1 cellular context compared by ENCODE assay signal in the genomic region with DNA sequence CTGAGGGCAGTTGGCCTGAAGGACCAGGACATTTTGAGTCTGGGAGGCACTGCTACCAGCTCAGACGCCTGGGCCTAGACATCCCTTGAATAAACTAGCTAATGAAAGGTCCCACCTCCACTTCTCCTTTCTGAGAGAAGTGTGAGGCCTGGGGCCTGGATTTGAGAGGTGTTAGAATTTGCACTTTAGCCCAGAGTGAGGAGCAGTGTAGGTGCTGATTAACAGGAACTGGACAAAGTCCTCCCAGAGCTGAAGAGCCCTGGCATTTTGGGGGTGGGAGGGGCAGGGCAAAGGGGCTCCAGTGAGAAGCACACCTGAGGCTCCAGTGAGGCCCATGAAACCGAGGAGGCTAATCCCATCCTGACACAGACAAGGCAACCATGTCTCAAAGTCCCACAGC.
TF ChIP-seq lines count a peak whose summit lies in the region.

No MANE protein-coding gene starts in this region.

TF ChIP-seq in HepG2, 621 proteins besides CTCF, POLR2A, EP300 and RAD21:
- TF ChIP-seq ZSCAN9 (CRISPR knock-in tag; IDR thresholded peaks at IDR 0.05; ENCODE audit: borderline replicate concordance): no peak
- peak; percentile 92 for TF ChIP-seq TBX2 (CRISPR knock-in tag; IDR thresholded peaks at IDR 0.05; ENCODE audit: borderline replicate concordance)
- TF ChIP-seq HNF4G (IDR thresholded peaks at IDR 0.05; ENCODE audit: borderline replicate concordance, low read depth, low read length): 0 out of 2 replicates have a peak, but pooled peaks have one; percentile 23
- no peak for TF ChIP-seq HNF4G (CRISPR knock-in tag; IDR thresholded peaks at IDR 0.05; ENCODE audit: borderline replicate concordance, low read depth)
- TF ChIP-seq, protein P1, sequence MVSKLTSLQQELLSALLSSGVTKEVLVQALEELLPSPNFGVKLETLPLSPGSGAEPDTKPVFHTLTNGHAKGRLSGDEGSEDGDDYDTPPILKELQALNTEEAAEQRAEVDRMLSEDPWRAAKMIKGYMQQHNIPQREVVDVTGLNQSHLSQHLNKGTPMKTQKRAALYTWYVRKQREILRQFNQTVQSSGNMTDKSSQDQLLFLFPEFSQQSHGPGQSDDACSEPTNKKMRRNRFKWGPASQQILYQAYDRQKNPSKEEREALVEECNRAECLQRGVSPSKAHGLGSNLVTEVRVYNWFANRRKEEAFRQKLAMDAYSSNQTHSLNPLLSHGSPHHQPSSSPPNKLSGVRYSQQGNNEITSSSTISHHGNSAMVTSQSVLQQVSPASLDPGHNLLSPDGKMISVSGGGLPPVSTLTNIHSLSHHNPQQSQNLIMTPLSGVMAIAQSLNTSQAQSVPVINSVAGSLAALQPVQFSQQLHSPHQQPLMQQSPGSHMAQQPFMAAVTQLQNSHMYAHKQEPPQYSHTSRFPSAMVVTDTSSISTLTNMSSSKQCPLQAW (CRISPR knock-in tag; IDR thresholded peaks at IDR 0.05): 0 out of 2 replicates have a peak, but pooled peaks have one; percentile 28
- TF ChIP-seq ZFX (CRISPR knock-in tag; IDR thresholded peaks at IDR 0.05; ENCODE audit: low read depth): peak; percentile 35; the same call in 1 of the 2 replicates
- TF ChIP-seq ZNF234 (CRISPR knock-in tag; conservative IDR thresholded peaks at IDR 0.05): no peak
- TF ChIP-seq, protein P2, sequence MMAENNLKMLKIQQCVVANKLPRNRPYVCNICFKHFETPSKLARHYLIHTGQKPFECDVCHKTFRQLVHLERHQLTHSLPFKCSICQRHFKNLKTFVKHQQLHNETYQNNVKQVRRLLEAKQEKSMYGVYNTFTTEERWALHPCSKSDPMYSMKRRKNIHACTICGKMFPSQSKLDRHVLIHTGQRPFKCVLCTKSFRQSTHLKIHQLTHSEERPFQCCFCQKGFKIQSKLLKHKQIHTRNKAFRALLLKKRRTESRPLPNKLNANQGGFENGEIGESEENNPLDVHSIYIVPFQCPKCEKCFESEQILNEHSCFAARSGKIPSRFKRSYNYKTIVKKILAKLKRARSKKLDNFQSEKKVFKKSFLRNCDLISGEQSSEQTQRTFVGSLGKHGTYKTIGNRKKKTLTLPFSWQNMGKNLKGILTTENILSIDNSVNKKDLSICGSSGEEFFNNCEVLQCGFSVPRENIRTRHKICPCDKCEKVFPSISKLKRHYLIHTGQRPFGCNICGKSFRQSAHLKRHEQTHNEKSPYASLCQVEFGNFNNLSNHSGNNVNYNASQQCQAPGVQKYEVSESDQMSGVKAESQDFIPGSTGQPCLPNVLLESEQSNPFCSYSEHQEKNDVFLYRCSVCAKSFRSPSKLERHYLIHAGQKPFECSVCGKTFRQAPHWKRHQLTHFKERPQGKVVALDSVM (CRISPR knock-in tag; IDR thresholded peaks at IDR 0.05): peak; percentile 17; the same call in 1 of the 2 replicates
- TF ChIP-seq LCORL (IDR thresholded peaks at IDR 0.05): no peak
- TF ChIP-seq LCORL (CRISPR knock-in tag; IDR thresholded peaks at IDR 0.05): peak; percentile 66; the same call in 1 of the 2 replicates
- TF ChIP-seq DNMT1 (CRISPR knock-in tag; IDR thresholded peaks at IDR 0.05): no peak
- TF ChIP-seq, protein P3, sequence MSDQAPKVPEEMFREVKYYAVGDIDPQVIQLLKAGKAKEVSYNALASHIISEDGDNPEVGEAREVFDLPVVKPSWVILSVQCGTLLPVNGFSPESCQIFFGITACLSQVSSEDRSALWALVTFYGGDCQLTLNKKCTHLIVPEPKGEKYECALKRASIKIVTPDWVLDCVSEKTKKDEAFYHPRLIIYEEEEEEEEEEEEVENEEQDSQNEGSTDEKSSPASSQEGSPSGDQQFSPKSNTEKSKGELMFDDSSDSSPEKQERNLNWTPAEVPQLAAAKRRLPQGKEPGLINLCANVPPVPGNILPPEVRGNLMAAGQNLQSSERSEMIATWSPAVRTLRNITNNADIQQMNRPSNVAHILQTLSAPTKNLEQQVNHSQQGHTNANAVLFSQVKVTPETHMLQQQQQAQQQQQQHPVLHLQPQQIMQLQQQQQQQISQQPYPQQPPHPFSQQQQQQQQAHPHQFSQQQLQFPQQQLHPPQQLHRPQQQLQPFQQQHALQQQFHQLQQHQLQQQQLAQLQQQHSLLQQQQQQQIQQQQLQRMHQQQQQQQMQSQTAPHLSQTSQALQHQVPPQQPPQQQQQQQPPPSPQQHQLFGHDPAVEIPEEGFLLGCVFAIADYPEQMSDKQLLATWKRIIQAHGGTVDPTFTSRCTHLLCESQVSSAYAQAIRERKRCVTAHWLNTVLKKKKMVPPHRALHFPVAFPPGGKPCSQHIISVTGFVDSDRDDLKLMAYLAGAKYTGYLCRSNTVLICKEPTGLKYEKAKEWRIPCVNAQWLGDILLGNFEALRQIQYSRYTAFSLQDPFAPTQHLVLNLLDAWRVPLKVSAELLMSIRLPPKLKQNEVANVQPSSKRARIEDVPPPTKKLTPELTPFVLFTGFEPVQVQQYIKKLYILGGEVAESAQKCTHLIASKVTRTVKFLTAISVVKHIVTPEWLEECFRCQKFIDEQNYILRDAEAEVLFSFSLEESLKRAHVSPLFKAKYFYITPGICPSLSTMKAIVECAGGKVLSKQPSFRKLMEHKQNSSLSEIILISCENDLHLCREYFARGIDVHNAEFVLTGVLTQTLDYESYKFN (CRISPR knock-in tag; conservative IDR thresholded peaks at IDR 0.05): peak; percentile 60
- peak; percentile 47; the same call in 1 of the 2 replicates for TF ChIP-seq TBX3 (IDR thresholded peaks at IDR 0.05; ENCODE audit: borderline replicate concordance)
- TF ChIP-seq, protein P4, sequence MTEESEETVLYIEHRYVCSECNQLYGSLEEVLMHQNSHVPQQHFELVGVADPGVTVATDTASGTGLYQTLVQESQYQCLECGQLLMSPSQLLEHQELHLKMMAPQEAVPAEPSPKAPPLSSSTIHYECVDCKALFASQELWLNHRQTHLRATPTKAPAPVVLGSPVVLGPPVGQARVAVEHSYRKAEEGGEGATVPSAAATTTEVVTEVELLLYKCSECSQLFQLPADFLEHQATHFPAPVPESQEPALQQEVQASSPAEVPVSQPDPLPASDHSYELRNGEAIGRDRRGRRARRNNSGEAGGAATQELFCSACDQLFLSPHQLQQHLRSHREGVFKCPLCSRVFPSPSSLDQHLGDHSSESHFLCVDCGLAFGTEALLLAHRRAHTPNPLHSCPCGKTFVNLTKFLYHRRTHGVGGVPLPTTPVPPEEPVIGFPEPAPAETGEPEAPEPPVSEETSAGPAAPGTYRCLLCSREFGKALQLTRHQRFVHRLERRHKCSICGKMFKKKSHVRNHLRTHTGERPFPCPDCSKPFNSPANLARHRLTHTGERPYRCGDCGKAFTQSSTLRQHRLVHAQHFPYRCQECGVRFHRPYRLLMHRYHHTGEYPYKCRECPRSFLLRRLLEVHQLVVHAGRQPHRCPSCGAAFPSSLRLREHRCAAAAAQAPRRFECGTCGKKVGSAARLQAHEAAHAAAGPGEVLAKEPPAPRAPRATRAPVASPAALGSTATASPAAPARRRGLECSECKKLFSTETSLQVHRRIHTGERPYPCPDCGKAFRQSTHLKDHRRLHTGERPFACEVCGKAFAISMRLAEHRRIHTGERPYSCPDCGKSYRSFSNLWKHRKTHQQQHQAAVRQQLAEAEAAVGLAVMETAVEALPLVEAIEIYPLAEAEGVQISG (CRISPR knock-in tag; IDR thresholded peaks at IDR 0.05): no peak
- peak; percentile 42; the same call in 1 of the 2 replicates for TF ChIP-seq HNF4A (CRISPR knock-in tag; IDR thresholded peaks at IDR 0.05)
- TF ChIP-seq, protein P5, sequence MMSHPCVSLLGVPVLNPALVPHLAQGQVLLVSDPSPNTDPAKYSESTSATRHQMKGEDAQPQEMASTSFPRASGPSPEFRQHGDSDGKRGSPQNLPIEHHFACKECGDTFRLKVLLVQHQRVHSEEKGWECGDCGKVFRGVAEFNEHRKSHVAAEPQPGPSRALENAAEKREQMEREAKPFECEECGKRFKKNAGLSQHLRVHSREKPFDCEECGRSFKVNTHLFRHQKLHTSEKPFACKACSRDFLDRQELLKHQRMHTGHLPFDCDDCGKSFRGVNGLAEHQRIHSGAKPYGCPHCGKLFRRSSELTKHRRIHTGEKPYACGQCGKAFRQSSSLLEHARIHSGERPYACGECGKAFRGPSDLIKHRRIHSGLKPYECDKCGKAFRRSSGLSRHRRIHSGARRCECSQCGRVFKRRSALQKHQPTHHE (CRISPR knock-in tag; IDR thresholded peaks at IDR 0.05; ENCODE audit: borderline replicate concordance): no peak
- 0 out of 2 replicates have a peak, but pooled peaks have one; percentile 18 for TF ChIP-seq ZNF768 (CRISPR knock-in tag; IDR thresholded peaks at IDR 0.05)
